1 cellular context compared by ENCODE assay signal in genomic region chr11:63919267-63920125, GRCh38.
TF ChIP-seq lines count a peak whose summit lies in the region.

No MANE protein-coding gene starts in this region.

TF ChIP-seq in HepG2, 621 proteins besides CTCF, POLR2A, EP300 and RAD21 (continued from another document and continues in another):
- no peak for TF ChIP-seq ZBTB39 (CRISPR knock-in tag; IDR thresholded peaks at IDR 0.05)
- TF ChIP-seq ARID4A (CRISPR knock-in tag; IDR thresholded peaks at IDR 0.05; ENCODE audit: borderline replicate concordance): peak; percentile 73
- no peak for TF ChIP-seq ATF7 (IDR thresholded peaks at IDR 0.05)
- TF ChIP-seq ATF7 (CRISPR knock-in tag; IDR thresholded peaks at IDR 0.05): no peak
- TF ChIP-seq YEATS4 (CRISPR knock-in tag; IDR thresholded peaks at IDR 0.05; ENCODE audit: borderline replicate concordance): peak; percentile 93
- no peak for TF ChIP-seq ZNF7 (CRISPR knock-in tag; IDR thresholded peaks at IDR 0.05)
- no peak for TF ChIP-seq ZFP36L2 (CRISPR knock-in tag; IDR thresholded peaks at IDR 0.05)
- TF ChIP-seq ZBTB26 (CRISPR knock-in tag; IDR thresholded peaks at IDR 0.05; ENCODE audit: borderline replicate concordance): no peak
- no peak for TF ChIP-seq ZNF382 (CRISPR knock-in tag; IDR thresholded peaks at IDR 0.05; ENCODE audit: borderline replicate concordance)
- TF ChIP-seq MLLT10 (CRISPR knock-in tag; IDR thresholded peaks at IDR 0.05): no peak
- no peak for TF ChIP-seq IRF1 (CRISPR knock-in tag; IDR thresholded peaks at IDR 0.05; ENCODE audit: low read depth)
- TF ChIP-seq ZBTB46 (CRISPR knock-in tag; IDR thresholded peaks at IDR 0.05; ENCODE audit: borderline replicate concordance): 0 out of 2 replicates have a peak, but pooled peaks have one; percentile 40
- TF ChIP-seq ZNF34 (CRISPR knock-in tag; IDR thresholded peaks at IDR 0.05; ENCODE audit: borderline replicate concordance): no peak
- TF ChIP-seq TCF7 (IDR thresholded peaks at IDR 0.05; ENCODE audit: low read depth): no peak
- TF ChIP-seq ZBTB40 (IDR thresholded peaks at IDR 0.05): no peak
- TF ChIP-seq ZBTB40 (CRISPR knock-in tag; IDR thresholded peaks at IDR 0.05): peak; percentile 70
- TF ChIP-seq IRX3 (CRISPR knock-in tag; IDR thresholded peaks at IDR 0.05; ENCODE audit: borderline replicate concordance, low read depth): no peak
- no peak for TF ChIP-seq ZHX1 (CRISPR knock-in tag; IDR thresholded peaks at IDR 0.05; ENCODE audit: low read depth)
- TF ChIP-seq PHB2 (IDR thresholded peaks at IDR 0.05; ENCODE audit: partially characterized antibody): no peak
- TF ChIP-seq HOXA9 (CRISPR knock-in tag; IDR thresholded peaks at IDR 0.05; ENCODE audit: borderline replicate concordance): no peak
- TF ChIP-seq E2F5 (CRISPR knock-in tag; conservative IDR thresholded peaks at IDR 0.05): no peak
- no peak for TF ChIP-seq MTA3 (CRISPR knock-in tag; IDR thresholded peaks at IDR 0.05)
- no peak for TF ChIP-seq ZNF30 (CRISPR knock-in tag; IDR thresholded peaks at IDR 0.05)
- TF ChIP-seq SNAPC2 (CRISPR knock-in tag; IDR thresholded peaks at IDR 0.05): no peak
- TF ChIP-seq MIER2 (CRISPR knock-in tag; IDR thresholded peaks at IDR 0.05): no peak
- TF ChIP-seq PRDM4 (CRISPR knock-in tag; IDR thresholded peaks at IDR 0.05; ENCODE audit: borderline replicate concordance): no peak
- TF ChIP-seq NFKBIZ (CRISPR knock-in tag; IDR thresholded peaks at IDR 0.05): peak; percentile 7; the same call in 1 of the 2 replicates
- TF ChIP-seq YY1 (IDR thresholded peaks at IDR 0.05; ENCODE audit: insufficient read depth, insufficient replicate concordance, low read depth, low read length): peak; percentile 64
